8 cellular contexts compared by ENCODE assay signal in genomic region chr4:123398151-123398802, GRCh38.
A peak's percentile ranks its signal among the peaks of the same experiment; 100 is the strongest.
DNase-seq lines count a peak whose midpoint lies in the region; ATAC-seq and TF ChIP-seq lines count a peak whose summit lies in the region.

No MANE protein-coding gene starts in this region.

- TF ChIP-seq CTCF in AG10803 (conservative IDR thresholded peaks at IDR 0.05; ENCODE audit: low read length) (peak; percentile 34), epithelial cell of esophagus (IDR thresholded peaks at IDR 0.05; ENCODE audit: insufficient read depth, low read depth, low read length, missing control alignments) (peak; percentile 30)

- ATAC-seq in GM18861 (IDR thresholded peaks at IDR 0.05; ENCODE audit: unreplicated experiment), result peak; percentile 45
- peak; percentile 53 for ATAC-seq in HG03066 (IDR thresholded peaks at IDR 0.05; ENCODE audit: low read depth, unreplicated experiment)

- peak; percentile 60 for DNase-seq in AG10803 (ENCODE audit: low read depth)
- peak; percentile 82 for DNase-seq in NCI-H748 (lab: John Stamatoyannopoulos, UW; ENCODE audit: unreplicated experiment)
- peak; percentile 87 for DNase-seq in activated CD8-positive, alpha-beta memory T cell treated with anti-CD3 and anti-CD28 coated beads, Interleukin-2, amount 50 U/mL, for 48 hours
- DNase-seq in epithelial cell of esophagus (ENCODE audit: low read depth), result peak; percentile 80
- peak; percentile 62 for DNase-seq in midbrain (lab: John Stamatoyannopoulos, UW)
- DNase-seq in stimulated activated CD8-positive, alpha-beta memory T cell treated with anti-CD3 and anti-CD28 coated beads, Interleukin-7, amount 100 ng/mL, for 24 hours (ENCODE audit: low read depth), result peak; percentile 16

- H3K4me3 ChIP-seq in AG10803 (ENCODE audit: low read length) (peak overlapping the region; percentile 68), epithelial cell of esophagus (ENCODE audit: low read length) (peak overlapping the region; percentile 70)

Comparison
In these comparisons a context has a peak if more than half of its experiments do, and no peak if none do; other contexts are left out.
1. Peak in every context shown above with its lines: DNase-seq, ATAC-seq and H3K4me3 ChIP-seq.
2. DNase-seq: peak in every context shown above with its lines; median percentile 87 in activated CD8-positive, alpha-beta memory T cell treated with anti-CD3 and anti-CD28 coated beads, Interleukin-2, amount 50 U/mL, for 48 hours; 82 in NCI-H748; 80 in epithelial cell of esophagus; 62 in midbrain; 60 in AG10803; 16 in stimulated activated CD8-positive, alpha-beta memory T cell treated with anti-CD3 and anti-CD28 coated beads, Interleukin-7, amount 100 ng/mL, for 24 hours.